In genomic region chr16:31184888-31185287, GRCh38 we compare ENCODE assay signal across 18 cellular contexts. TPM values are rescaled to one million over a fixed set of nuclear protein-coding genes. Genes with fewer than 3 reads are reported as not detected.
DNase-seq lines count a peak whose midpoint lies in the region; ATAC-seq and TF ChIP-seq lines count a peak whose summit lies in the region.
"Had no signal": no experiment of that assay in that cellular context is flagged by ENCODE, and none has a peak within 500 bp of the region (broad histone marks: within the 10 kb centered on the region; RNA-seq: fewer than 3 reads in every experiment).

No MANE protein-coding gene starts in this region.

- DNase-seq in activated CD8-positive, alpha-beta memory T cell treated with anti-CD3 and anti-CD28 coated beads, Interleukin-2, amount 10 ng/mL, durations not matched to agents 7 days and 5 days = no peak
- DNase-seq in activated CD8-positive, alpha-beta memory T cell treated with anti-CD3 and anti-CD28 coated beads, Interleukin-2, amount 50 U/mL, for 48 hours = no peak
- DNase-seq in T-cell (no peak), chondrocyte (ENCODE audit: low spot score) (peak; percentile 80), progenitor cell of endocrine pancreas (ENCODE audit: low spot score, unreplicated experiment) (no peak), glutamatergic neuron (no peak), GM20000 (ENCODE audit: low spot score) (no peak)
- DNase-seq in stimulated activated CD4-positive, alpha-beta T cell treated with anti-CD3 and anti-CD28 coated beads, Interleukin-15, amount 100 ng/mL, for 24 hours = no peak
- DNase-seq: GF-D8, NCI-H146 had no signal

- CTCF ChIA-PET in activated CD8-positive, alpha-beta memory T cell treated with anti-CD3 and anti-CD28 coated beads, Interleukin-2, amount 10 ng/mL, durations not matched to agents 7 days and 5 days (lab: Charles Lee) = interaction anchor here (0.6 to 1.4 kb wide), 2 partner anchors 252 to 259 kb away, joined by 3 read pairs; no protein-coding TSS in a partner anchor
- CTCF ChIA-PET in T-cell (lab: Charles Lee) = interaction anchor here in 1 of 2 donors (0.7 kb wide), 1 partner anchor 16 kb away, joined by 4 read pairs; no protein-coding TSS in a partner anchor

- H3K27ac Mint-ChIP-seq in activated CD8-positive, alpha-beta memory T cell treated with anti-CD3 and anti-CD28 coated beads, Interleukin-2, amount 10 ng/mL, durations not matched to agents 7 days and 5 days = peak overlapping the region; percentile 64
- H3K27ac Mint-ChIP-seq in T-cell (peak overlapping the region; percentile 68 to 70), chondrocyte (ENCODE audit: unreplicated experiment) (no peak overlapping the region), progenitor cell of endocrine pancreas (peak overlapping the region; percentile 57), glutamatergic neuron (ENCODE audit: unreplicated experiment) (no peak overlapping the region)

- H3K27me3 Mint-ChIP-seq in activated CD8-positive, alpha-beta memory T cell treated with anti-CD3 and anti-CD28 coated beads, Interleukin-2, amount 10 ng/mL, durations not matched to agents 7 days and 5 days = peaks cover 1% of the 10 kb centered on the region
- H3K27me3 Mint-ChIP-seq in T-cell (peaks cover 0 to 2% of the 10 kb centered on the region in 2 donors), chondrocyte (ENCODE audit: low read depth) (no peaks in the 10 kb centered on the region), progenitor cell of endocrine pancreas (no peaks in the 10 kb centered on the region), glutamatergic neuron (ENCODE audit: unreplicated experiment) (peaks cover 12% of the 10 kb centered on the region)

- TF ChIP-seq CTCF in chondrocyte (IDR thresholded peaks at IDR 0.05) = no peak
- no peak for TF ChIP-seq CTCF in progenitor cell of endocrine pancreas (IDR thresholded peaks at IDR 0.05; ENCODE audit: unreplicated experiment)
- no peak for TF ChIP-seq CTCF in glutamatergic neuron (IDR thresholded peaks at IDR 0.05; ENCODE audit: partially characterized antibody, unreplicated experiment)
- no peak for TF ChIP-seq CTCF in GM20000 (IDR thresholded peaks at IDR 0.05; ENCODE audit: extremely low read depth, missing control alignments)

- POLR2A ChIA-PET in T-cell (lab: Charles Lee) = interaction anchor here (0.7 to 1.2 kb wide), 6 partner anchors 12 to 67 kb away, joined by 3 to 12 read pairs (median 5); partner anchors contain the start of genes KAT8 (in 1 of the 2) and PYCARD (in 1 of the 2)

- ATAC-seq in activated CD8-positive, alpha-beta memory T cell treated with anti-CD3 and anti-CD28 coated beads, Interleukin-2, amount 10 ng/mL, durations not matched to agents 7 days and 5 days = no peak
- ATAC-seq in T-cell (replicated peaks in 1 of 4) = no peak

- H3K4me1 Mint-ChIP-seq in activated CD8-positive, alpha-beta memory T cell treated with anti-CD3 and anti-CD28 coated beads, Interleukin-2, amount 10 ng/mL, durations not matched to agents 7 days and 5 days = peaks cover 76% of the 10 kb centered on the region
- H3K4me1 Mint-ChIP-seq in T-cell (peaks cover 81 to 94% (median 86%) of the 10 kb centered on the region in 3 donors), chondrocyte (ENCODE audit: low read depth) (peaks cover 45% of the 10 kb centered on the region), progenitor cell of endocrine pancreas (ENCODE audit: low read depth) (peaks cover 21% of the 10 kb centered on the region), glutamatergic neuron (ENCODE audit: low read depth, unreplicated experiment) (peaks cover 15% of the 10 kb centered on the region)

- no peaks in the 10 kb centered on the region for H3K9me3 Mint-ChIP-seq in activated CD8-positive, alpha-beta memory T cell treated with anti-CD3 and anti-CD28 coated beads, Interleukin-2, amount 10 ng/mL, durations not matched to agents 7 days and 5 days (ENCODE audit: low read depth)
- H3K9me3 Mint-ChIP-seq in T-cell (no peaks in the 10 kb centered on the region), chondrocyte (ENCODE audit: low read depth) (no peaks in the 10 kb centered on the region), progenitor cell of endocrine pancreas (ENCODE audit: low read depth) (no peaks in the 10 kb centered on the region), glutamatergic neuron (ENCODE audit: unreplicated experiment) (peaks cover 15% of the 10 kb centered on the region)

- H3K36me3 Mint-ChIP-seq in activated CD8-positive, alpha-beta memory T cell treated with anti-CD3 and anti-CD28 coated beads, Interleukin-2, amount 10 ng/mL, durations not matched to agents 7 days and 5 days = peaks cover 90% of the 10 kb centered on the region
- H3K36me3 Mint-ChIP-seq in T-cell (peaks cover 81% of the 10 kb centered on the region), chondrocyte (ENCODE audit: low read depth) (peaks cover 70% of the 10 kb centered on the region), progenitor cell of endocrine pancreas (ENCODE audit: insufficient read depth) (peaks cover 56% of the 10 kb centered on the region), glutamatergic neuron (ENCODE audit: unreplicated experiment) (peaks cover 4% of the 10 kb centered on the region)

- peak overlapping the region; percentile 6 for H3K4me3 Mint-ChIP-seq in activated CD8-positive, alpha-beta memory T cell treated with anti-CD3 and anti-CD28 coated beads, Interleukin-2, amount 10 ng/mL, durations not matched to agents 7 days and 5 days
- peak overlapping the region in 2 of 3 donors; percentile 25 to 97 for H3K4me3 Mint-ChIP-seq in T-cell
- H3K4me3 Mint-ChIP-seq in chondrocyte (ENCODE audit: unreplicated experiment) = no peak overlapping the region
- H3K4me3 Mint-ChIP-seq in progenitor cell of endocrine pancreas (ENCODE audit: low read depth) = no peak overlapping the region
- H3K4me3 Mint-ChIP-seq in glutamatergic neuron (ENCODE audit: unreplicated experiment) = no peak overlapping the region

RNA-seq across cellular contexts. Expression of gene FUS, which starts 4.9 kb away (rescaled TPM):
- 100 to 1,000 TPM; 514 to 619 TPM for total RNA-seq in activated CD8-positive, alpha-beta memory T cell treated with anti-CD3 and anti-CD28 coated beads, Interleukin-2, amount 10 ng/mL, durations not matched to agents 7 days and 5 days
- total RNA-seq in T-cell (100 to 1,000 TPM; 410 to 963 (median 434) TPM), chondrocyte (226 to 414 TPM (median 231 TPM) in 3 replicates), progenitor cell of endocrine pancreas (739 TPM in 2 replicates), glutamatergic neuron (ENCODE audit: unreplicated experiment) (473 TPM)

RNA-seq across cellular contexts. Expression of gene PYCARD, which starts 17.7 kb away (rescaled TPM):
- total RNA-seq in activated CD8-positive, alpha-beta memory T cell treated with anti-CD3 and anti-CD28 coated beads, Interleukin-2, amount 10 ng/mL, durations not matched to agents 7 days and 5 days = 10 to 100 TPM; 55.4 to 99.1 TPM
- total RNA-seq in T-cell = 10 to 100 TPM; 16.1 to 40.3 (median 33.4) TPM
- total RNA-seq in chondrocyte = 2.7 to 2.9 TPM (median 2.8 TPM) in 3 replicates
- 4.6 and 5.4 TPM in 2 replicates for total RNA-seq in progenitor cell of endocrine pancreas
- total RNA-seq in glutamatergic neuron (ENCODE audit: unreplicated experiment) = 0.71 TPM
- total RNA-seq: NCI-H460 had no signal

RNA-seq across cellular contexts. Expression of gene TRIM72, which starts 29.0 kb away (rescaled TPM):
- total RNA-seq in activated CD8-positive, alpha-beta memory T cell treated with anti-CD3 and anti-CD28 coated beads, Interleukin-2, amount 10 ng/mL, durations not matched to agents 7 days and 5 days = not detected
- under 1 TPM in 3 of 5 donors, not detected in 2; 0.03 to 0.09 (median 0.09) TPM for total RNA-seq in T-cell
- not detected in 3 replicates for total RNA-seq in chondrocyte
- 0.14 TPM in 1 of 2 replicates, not detected in the other for total RNA-seq in progenitor cell of endocrine pancreas
- 0.10 TPM for total RNA-seq in glutamatergic neuron (ENCODE audit: unreplicated experiment)
- total RNA-seq: dermis microvascular lymphatic vessel endothelial cell, hepatocyte, pulmonary artery endothelial cell had no signal

RNA-seq across cellular contexts. Expression of gene PYDC1, which starts 32.0 kb away (rescaled TPM):
- not detected for total RNA-seq in activated CD8-positive, alpha-beta memory T cell treated with anti-CD3 and anti-CD28 coated beads, Interleukin-2, amount 10 ng/mL, durations not matched to agents 7 days and 5 days
- total RNA-seq in T-cell (not detected), chondrocyte (not detected in 3 replicates), progenitor cell of endocrine pancreas (not detected in 2 replicates), glutamatergic neuron (ENCODE audit: unreplicated experiment) (not detected)
- total RNA-seq: A673, dermis microvascular lymphatic vessel endothelial cell, hepatocyte, mucosa of gallbladder, NCI-H460, pulmonary artery endothelial cell, SK-MEL-5, thoracic aorta had no signal

RNA-seq across cellular contexts. Expression of gene PRSS36, which starts 35.0 kb away (rescaled TPM):
- under 1 TPM; 0.59 to 0.96 TPM for total RNA-seq in activated CD8-positive, alpha-beta memory T cell treated with anti-CD3 and anti-CD28 coated beads, Interleukin-2, amount 10 ng/mL, durations not matched to agents 7 days and 5 days
- 1 to 10 TPM in 4 of 5 donors, under 1 TPM in 1; 0.42 to 1.2 (median 1.1) TPM for total RNA-seq in T-cell
- 0.35 to 0.39 TPM in 2 of 3 replicates, not detected in the other for total RNA-seq in chondrocyte
- total RNA-seq in progenitor cell of endocrine pancreas = 0.65 and 0.69 TPM in 2 replicates
- total RNA-seq in glutamatergic neuron (ENCODE audit: unreplicated experiment) = 0.61 TPM
- total RNA-seq: NCI-H460 had no signal

Comparison
In these comparisons a context has a peak if more than half of its experiments do, and no peak if none do; other contexts are left out.
1. H3K27ac Mint-ChIP-seq: peak in activated CD8-positive, alpha-beta memory T cell treated with anti-CD3 and anti-CD28 coated beads, Interleukin-2, amount 10 ng/mL, durations not matched to agents 7 days and 5 days (single experiment), T-cell (2 of 2) and progenitor cell of endocrine pancreas (single experiment); none in chondrocyte (single experiment) and glutamatergic neuron (single experiment).
2. H3K4me3 Mint-ChIP-seq: peak in activated CD8-positive, alpha-beta memory T cell treated with anti-CD3 and anti-CD28 coated beads, Interleukin-2, amount 10 ng/mL, durations not matched to agents 7 days and 5 days (single experiment) and T-cell (2 of 3); none in chondrocyte (single experiment), progenitor cell of endocrine pancreas (single experiment) and glutamatergic neuron (single experiment).